Comparison of ENCODE assay signal across 25 cellular contexts in the genomic region with DNA sequence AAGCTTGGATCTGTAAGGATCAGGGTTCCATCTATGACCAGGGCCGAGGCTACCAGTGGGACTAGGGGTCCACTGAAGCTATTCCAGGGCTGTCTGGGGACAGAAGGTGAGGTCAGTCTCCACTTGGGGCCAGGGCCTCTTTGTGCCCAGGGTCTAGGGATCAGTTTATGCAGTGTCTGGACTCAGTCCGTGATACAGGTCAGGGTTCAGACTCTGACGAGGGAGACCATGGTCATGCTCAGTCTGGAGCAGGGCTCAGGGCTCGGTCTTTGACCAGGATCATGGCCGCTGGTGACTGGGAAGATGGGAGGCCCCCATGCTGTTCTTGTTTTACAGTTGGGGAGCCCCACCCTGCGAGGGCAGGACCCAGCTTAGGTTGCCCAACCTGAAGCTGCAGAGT. TPM values are rescaled to one million over a fixed set of nuclear protein-coding genes. Genes with fewer than 3 reads are reported as not detected.
DNase-seq lines count a peak whose midpoint lies in the region; ATAC-seq, FAIRE-seq and TF ChIP-seq lines count a peak whose summit lies in the region.
"Had no signal": no experiment of that assay in that cellular context is flagged by ENCODE, and none has a peak within 500 bp of the region (broad histone marks: within the 10 kb centered on the region; RNA-seq: fewer than 3 reads in every experiment).

No MANE protein-coding gene starts in this region.

- DNase-seq in HepG2 (ENCODE audit: low spot score) (no peak), right lobe of liver (no peak), neural progenitor cell (ENCODE audit: low spot score) (no peak), mesendoderm (no peak), NCI-H1105 treated with DMSO at 0.1 percent for 48 hours (lab: John Stamatoyannopoulos, UW) (no peak)
- DNase-seq: AML-193; Caco-2; Calu3; CD4-positive, alpha-beta T cell; CD8-positive, alpha-beta T cell; DMS79 treated with DMSO at 0.1 percent for 48 hours; GF-D8 had no signal

- FAIRE-seq in HepG2 (lab: Jason Lieb, UNC): no peak
- FAIRE-seq: A549, D721Med, G401.6, GM12891, GM18507 had no signal

- TF ChIP-seq POLR2A in HepG2 (IDR thresholded peaks at IDR 0.05; ENCODE audit: insufficient read depth in 1 of 2, low read depth in 2 of 2, low read length in 2 of 2) (no peak), right lobe of liver (IDR thresholded peaks at IDR 0.05) (no peak)

- no peak overlapping the region for H2BK15ac ChIP-seq in mesendoderm (replicated peaks; ENCODE audit: low read depth)

- H3K4me3 Mint-ChIP-seq in nephron: no peak overlapping the region
- no peak overlapping the region for H3K4me3 Mint-ChIP-seq in neural progenitor cell
- H3K4me3 Mint-ChIP-seq: B cell; CD4-positive, alpha-beta T cell; CD8-positive, alpha-beta T cell had no signal

- H3K9ac ChIP-seq in HepG2 (ENCODE audit: insufficient read depth, low read depth, low read length) (peak overlapping the region; percentile 11; the same call in 1 of the 2 replicates), neural progenitor cell (peak overlapping the region; percentile 20), mesendoderm (ENCODE audit: low read length) (no peak overlapping the region)
- H3K9ac ChIP-seq: BLaER1 treated with 17β-estradiol and CSF1 and Interleukin-3, amounts not matched to agents 10 nM and 100 nM had no signal

- H3K27ac ChIP-seq in HepG2 (ENCODE audit: extremely low read length, insufficient read depth, low read length): no peak overlapping the region
- H3K27ac ChIP-seq in right lobe of liver: no peak overlapping the region
- H3K27ac ChIP-seq in neural progenitor cell: no peak overlapping the region
- H3K27ac ChIP-seq in mesendoderm (ENCODE audit: low read depth, low read length): no peak overlapping the region
- H3K27ac ChIP-seq: 22Rv1; A549; BLaER1 treated with 17β-estradiol and CSF1 and Interleukin-3, amounts not matched to agents 10 nM and 100 nM; C4-2B had no signal

- H3K36me3 ChIP-seq in HepG2 (replicated peaks in 1 of 2; ENCODE audit: control insufficient read depth in 1 of 2, insufficient read depth in 2 of 2, low read length in 2 of 2) (no peaks in the 10 kb centered on the region), right lobe of liver (no peaks in the 10 kb centered on the region), neural progenitor cell (no peaks in the 10 kb centered on the region), mesendoderm (ENCODE audit: control insufficient read depth, insufficient read depth, low read length) (no peaks in the 10 kb centered on the region)
- H3K36me3 ChIP-seq: BLaER1 treated with 17β-estradiol and CSF1 and Interleukin-3, amounts not matched to agents 10 nM and 100 nM had no signal

- H3K23ac ChIP-seq in mesendoderm (ENCODE audit: low read length): no peak overlapping the region

- TF ChIP-seq RAD21 in HepG2 (CRISPR knock-in tag; IDR thresholded peaks at IDR 0.05): no peak

- H3F3A ChIP-seq in neural progenitor cell (ENCODE audit: low read depth): no peaks in the 10 kb centered on the region

- H4K20me1 ChIP-seq in HepG2 (ENCODE audit: insufficient read depth, low read length) (no peaks in the 10 kb centered on the region), neural progenitor cell (ENCODE audit: low read depth) (no peaks in the 10 kb centered on the region)

- H3K36me3 Mint-ChIP-seq in nephron (ENCODE audit: low read depth): no peaks in the 10 kb centered on the region
- no peaks in the 10 kb centered on the region for H3K36me3 Mint-ChIP-seq in neural progenitor cell
- H3K36me3 Mint-ChIP-seq: CD8-positive, alpha-beta T cell had no signal

- no peak overlapping the region for H2AFZ ChIP-seq in HepG2 (ENCODE audit: low read length)
- no peak overlapping the region for H2AFZ ChIP-seq in neural progenitor cell (replicated peaks)

- H3K9me3 Mint-ChIP-seq in nephron (no peaks in the 10 kb centered on the region), neural progenitor cell (no peaks in the 10 kb centered on the region)
- H3K9me3 Mint-ChIP-seq: CD4-positive, alpha-beta T cell; CD8-positive, alpha-beta T cell had no signal

- no peak overlapping the region for H3K4ac ChIP-seq in mesendoderm (ENCODE audit: low read depth, low read length)

- no peak for ATAC-seq in HepG2
- no peak for ATAC-seq in right lobe of liver
- no peak for ATAC-seq in GM18498 (IDR thresholded peaks at IDR 0.05; ENCODE audit: unreplicated experiment)
- ATAC-seq: A549; CD8-positive, alpha-beta T cell had no signal

- H3K4me1 Mint-ChIP-seq in nephron: peaks cover 15% of the 10 kb centered on the region
- H3K4me1 Mint-ChIP-seq in neural progenitor cell: no peaks in the 10 kb centered on the region
- H3K4me1 Mint-ChIP-seq: B cell had no signal

- 40% methylated on average over 2 of the region's 6 CpGs for WGBS in HepG2 (ENCODE audit: low lambda C conversion rate)
- WGBS in right lobe of liver (ENCODE audit: insufficient coverage, low coverage, low lambda C conversion rate, missing lambda C conversion rate): 82% methylated on average over 3 of the region's 6 CpGs
- WGBS in mesendoderm (ENCODE audit: extremely low coverage, insufficient coverage, low lambda C conversion rate): no CpG with 5 or more reads among the region's 6 CpGs

- TF ChIP-seq EP300 in HepG2 (IDR thresholded peaks at IDR 0.05; ENCODE audit: low read depth in 2 of 2, low read length in 2 of 2) (no peak), HepG2 (CRISPR knock-in tag; IDR thresholded peaks at IDR 0.05; ENCODE audit: borderline replicate concordance) (no peak)

- in situ Hi-C loops in HepG2 (cut with HindIII; ENCODE audit: extremely low pct_ligation_motif_present, low pct_unique_long_range_greater_than_20kb): no loop called here

- TF ChIP-seq CTCF in HepG2 (CRISPR knock-in tag; IDR thresholded peaks at IDR 0.05) (no peak), right lobe of liver (IDR thresholded peaks at IDR 0.05) (no peak), nephron (IDR thresholded peaks at IDR 0.05; ENCODE audit: unreplicated experiment in 3 of 3) (no peak), neural progenitor cell (IDR thresholded peaks at IDR 0.05) (no peak)

- no peak overlapping the region for H3K18ac ChIP-seq in mesendoderm (ENCODE audit: low read length)

- H3K27me3 ChIP-seq in HepG2 (ENCODE audit: control insufficient read depth in 1 of 2, insufficient read depth in 2 of 2, low read length in 2 of 2) (no peaks in the 10 kb centered on the region; a peak in 1 of 5 replicates), right lobe of liver (no peaks in the 10 kb centered on the region), neural progenitor cell (no peaks in the 10 kb centered on the region), mesendoderm (ENCODE audit: insufficient read depth, low read length, poor library complexity) (no peaks in the 10 kb centered on the region)

- no peaks in the 10 kb centered on the region for H3K9me3 ChIP-seq in HepG2 (ENCODE audit: low read length)
- H3K9me3 ChIP-seq in right lobe of liver: no peaks in the 10 kb centered on the region
- no peaks in the 10 kb centered on the region for H3K9me3 ChIP-seq in neural progenitor cell (ENCODE audit: low read depth)
- H3K9me3 ChIP-seq: A549; BLaER1 treated with 17β-estradiol and CSF1 and Interleukin-3, amounts not matched to agents 10 nM and 100 nM; Caco-2 had no signal

- H3K4me3 ChIP-seq in HepG2 (replicated peaks in 1 of 3; ENCODE audit: insufficient read depth in 1 of 3, low read depth in 2 of 3, low read length in 3 of 3) (no peak overlapping the region), right lobe of liver (no peak overlapping the region), neural progenitor cell (no peak overlapping the region), mesendoderm (ENCODE audit: low read length) (no peak overlapping the region)
- H3K4me3 ChIP-seq: A549; BLaER1 treated with 17β-estradiol and CSF1 and Interleukin-3, amounts not matched to agents 10 nM and 100 nM had no signal

- no peaks in the 10 kb centered on the region for H3K79me2 ChIP-seq in HepG2 (ENCODE audit: insufficient read depth, low read length)
- no peaks in the 10 kb centered on the region for H3K79me2 ChIP-seq in neural progenitor cell (ENCODE audit: low read depth)
- H3K79me2 ChIP-seq in mesendoderm (ENCODE audit: control insufficient read depth, insufficient read depth, low read length): no peaks in the 10 kb centered on the region

- CTCF ChIA-PET in HepG2 (lab: Yijun Ruan, JAX; ENCODE audit: low intra/inter-chr PET ratio, low total read pairs): no interaction called here

- no peak overlapping the region for H2BK5ac ChIP-seq in mesendoderm (ENCODE audit: low read length)

- H3K4me2 ChIP-seq in HepG2 (ENCODE audit: low read depth, low read length) (0 out of 2 replicates have a peak overlapping the region, but pooled peaks have one; percentile 5), neural progenitor cell (no peak overlapping the region), mesendoderm (ENCODE audit: low read length) (no peak overlapping the region)
- H3K4me2 ChIP-seq: A549 had no signal

- H3K27me3 Mint-ChIP-seq in nephron (ENCODE audit: low read depth) (no peaks in the 10 kb centered on the region), neural progenitor cell (ENCODE audit: insufficient read depth, low read depth) (peaks cover 5% of the 10 kb centered on the region)
- H3K27me3 Mint-ChIP-seq: B cell; CD4-positive, alpha-beta T cell had no signal

- intact Hi-C loops in HepG2 (cut with micrococcal nuclease; ENCODE audit: unreplicated experiment) (no loop called here), right lobe of liver (cut with DNase I) (no loop called here)

- no peak overlapping the region for H2AK5ac ChIP-seq in mesendoderm (ENCODE audit: low read length)

- H3K79me1 ChIP-seq in mesendoderm (ENCODE audit: low read length): no peaks in the 10 kb centered on the region

- H3K4me1 ChIP-seq in HepG2 (ENCODE audit: insufficient read depth, low read length) (peaks cover 58% of the 10 kb centered on the region), right lobe of liver (no peaks in the 10 kb centered on the region), neural progenitor cell (no peaks in the 10 kb centered on the region), mesendoderm (ENCODE audit: control insufficient read depth, low read depth, low read length) (no peaks in the 10 kb centered on the region)
- H3K4me1 ChIP-seq: A549, Caco-2 had no signal

- H3K27ac Mint-ChIP-seq in nephron: peak overlapping the region; percentile 50 to 99 (median 84)
- no peak overlapping the region for H3K27ac Mint-ChIP-seq in neural progenitor cell
- H3K27ac Mint-ChIP-seq: B cell; CD4-positive, alpha-beta T cell; CD8-positive, alpha-beta T cell had no signal

- BruUV-seq in HepG2 (replicated peaks; lab: Mats Ljungman, UMichigan): no TSS peak

- H2BK120ac ChIP-seq in mesendoderm (ENCODE audit: low read depth, low read length): no peak overlapping the region

- POLR2A ChIA-PET in HepG2 (lab: Yijun Ruan, JAX): interaction anchor here (5.7 kb wide), 1 partner anchor 12 kb away, joined by 49 read pairs; a partner anchor contains a TSS

- H4K5ac ChIP-seq in mesendoderm (ENCODE audit: low read length): no peak overlapping the region

- H3K56ac ChIP-seq in mesendoderm (ENCODE audit: low read length): no peak overlapping the region

- H4K8ac ChIP-seq in mesendoderm (ENCODE audit: low read depth, low read length): no peak overlapping the region

RNA-seq across cellular contexts. Expression of a gene that starts 11.8 kb away (rescaled TPM):
- total RNA-seq in HepG2 (2016; rRNA removed; fragmentation: Illumina TruSeq; extraction: Trizol) (51.5 and 58.6 TPM in 2 replicates), right lobe of liver (10 to 100 TPM; 17.6 to 27.0 (median 19.5) TPM), neural progenitor cell (ENCODE audit: low replicate concordance) (11.1 and 30.2 TPM in 2 replicates)
- 48.9 and 55.7 TPM in 2 replicates for total RNA-seq in HepG2 (2016; cell fraction: cytosol; rRNA removed; fragmentation: Illumina TruSeq; extraction: Trizol; ENCODE audit: low read depth)
- total RNA-seq in HepG2 (2016; cell fraction: insoluble cytoplasmic fraction; rRNA removed; fragmentation: Illumina TruSeq; extraction: Trizol): 51.6 and 61.0 TPM in 2 replicates
- total RNA-seq in HepG2 (2016; cell fraction: membrane; rRNA removed; fragmentation: Illumina TruSeq; extraction: Trizol): 52.4 and 71.0 TPM in 2 replicates
- 29.5 and 34.5 TPM in 2 replicates for total RNA-seq in HepG2 (2016; cell fraction: nucleus; rRNA removed; fragmentation: Illumina TruSeq; extraction: Trizol)
- polyA plus RNA-seq in HepG2 (2011; rRNA removed): 16.2 and 20.5 TPM in 2 replicates
- polyA plus RNA-seq in HepG2 (2011; cell fraction: cytosol; rRNA removed): 13.8 and 24.4 TPM in 2 replicates
- polyA plus RNA-seq in HepG2 (2011; cell fraction: nucleus; rRNA removed): 33.5 and 35.1 TPM in 2 replicates
- 17.3 and 21.8 TPM in 2 replicates for polyA plus RNA-seq in HepG2 (2012)
- 29.9 and 32.8 TPM in 2 replicates for polyA plus RNA-seq in HepG2 (2016; cell fraction: cytosol; fragmentation: Illumina TruSeq; extraction: Trizol; ENCODE audit: low read depth)
- 34.6 and 35.0 TPM in 2 replicates for polyA plus RNA-seq in HepG2 (2016; cell fraction: insoluble cytoplasmic fraction; fragmentation: Illumina TruSeq; extraction: Trizol; ENCODE audit: low read depth)
- 34.0 and 36.0 TPM in 2 replicates for polyA plus RNA-seq in HepG2 (2016; cell fraction: membrane; fragmentation: Illumina TruSeq; extraction: Trizol; ENCODE audit: low read depth)
- polyA plus RNA-seq in HepG2 (2016; cell fraction: nucleus; fragmentation: Illumina TruSeq; extraction: Trizol; ENCODE audit: insufficient read depth, low read depth): 42.1 and 44.0 TPM in 2 replicates
- 19.1 and 32.1 TPM in 2 replicates for polyA minus RNA-seq in HepG2 (2011; rRNA and poly(A)+ RNA removed; ENCODE audit: low replicate concordance)
- 12.8 and 15.7 TPM in 2 replicates for polyA minus RNA-seq in HepG2 (2011; cell fraction: cytosol; rRNA and poly(A)+ RNA removed)
- polyA minus RNA-seq in HepG2 (2011; cell fraction: nucleus; rRNA and poly(A)+ RNA removed): 26.6 and 27.8 TPM in 2 replicates
- polyA plus RNA-seq in mesendoderm (2013, experiment 1 of 2): 66.6 TPM
- polyA plus RNA-seq in mesendoderm (2013, experiment 2 of 2): 66.0 TPM

RNA-seq across cellular contexts. Expression of a gene that starts 32.0 kb away (rescaled TPM):
- total RNA-seq in HepG2 (2016; rRNA removed; fragmentation: Illumina TruSeq; extraction: Trizol): not detected in 2 replicates
- total RNA-seq in HepG2 (2016; cell fraction: cytosol; rRNA removed; fragmentation: Illumina TruSeq; extraction: Trizol; ENCODE audit: low read depth): not detected in 2 replicates
- not detected in 2 replicates for total RNA-seq in HepG2 (2016; cell fraction: insoluble cytoplasmic fraction; rRNA removed; fragmentation: Illumina TruSeq; extraction: Trizol)
- not detected in 2 replicates for total RNA-seq in HepG2 (2016; cell fraction: membrane; rRNA removed; fragmentation: Illumina TruSeq; extraction: Trizol)
- not detected in 2 replicates for total RNA-seq in HepG2 (2016; cell fraction: nucleus; rRNA removed; fragmentation: Illumina TruSeq; extraction: Trizol)
- polyA plus RNA-seq in HepG2 (2011; rRNA removed): 0.05 and 0.12 TPM in 2 replicates
- polyA plus RNA-seq in HepG2 (2011; cell fraction: cytosol; rRNA removed): 0.01 and 0.05 TPM in 2 replicates
- polyA plus RNA-seq in HepG2 (2011; cell fraction: nucleus; rRNA removed): 0.69 and 1.1 TPM in 2 replicates
- polyA plus RNA-seq in HepG2 (2012): 0.08 and 0.16 TPM in 2 replicates
- not detected in 2 replicates for polyA plus RNA-seq in HepG2 (2016; cell fraction: cytosol; fragmentation: Illumina TruSeq; extraction: Trizol; ENCODE audit: low read depth)
- polyA plus RNA-seq in HepG2 (2016; cell fraction: insoluble cytoplasmic fraction; fragmentation: Illumina TruSeq; extraction: Trizol; ENCODE audit: low read depth): not detected in 2 replicates
- not detected in 2 replicates for polyA plus RNA-seq in HepG2 (2016; cell fraction: membrane; fragmentation: Illumina TruSeq; extraction: Trizol; ENCODE audit: low read depth)
- not detected in 2 replicates for polyA plus RNA-seq in HepG2 (2016; cell fraction: nucleus; fragmentation: Illumina TruSeq; extraction: Trizol; ENCODE audit: insufficient read depth, low read depth)
- 0.05 and 0.06 TPM in 2 replicates for polyA minus RNA-seq in HepG2 (2011; rRNA and poly(A)+ RNA removed; ENCODE audit: low replicate concordance)
- not detected in 2 replicates for polyA minus RNA-seq in HepG2 (2011; cell fraction: cytosol; rRNA and poly(A)+ RNA removed)
- polyA minus RNA-seq in HepG2 (2011; cell fraction: nucleus; rRNA and poly(A)+ RNA removed): 0.13 and 0.25 TPM in 2 replicates
- total RNA-seq in right lobe of liver: not detected
- total RNA-seq in neural progenitor cell (ENCODE audit: low replicate concordance): 0.34 TPM in 1 of 2 replicates, not detected in the other
- 0.01 TPM for polyA plus RNA-seq in mesendoderm (2013, experiment 1 of 2)
- not detected for polyA plus RNA-seq in mesendoderm (2013, experiment 2 of 2)
- total RNA-seq: A172, B cell, Caco-2, Calu3 had no signal
- polyA plus RNA-seq: A549, BJ had no signal

RNA-seq across cellular contexts. Expression of a gene that starts 32.5 kb away (rescaled TPM):
- total RNA-seq in HepG2 (2016; rRNA removed; fragmentation: Illumina TruSeq; extraction: Trizol) (0.02 TPM in 1 of 2 replicates, not detected in the other), right lobe of liver (1 to 10 TPM in 4 of 6 experiments, under 1 TPM in 2; 0.61 to 2.4 (median 1.8) TPM), neural progenitor cell (ENCODE audit: low replicate concordance) (0.11 and 0.99 TPM in 2 replicates)
- total RNA-seq in HepG2 (2016; cell fraction: cytosol; rRNA removed; fragmentation: Illumina TruSeq; extraction: Trizol; ENCODE audit: low read depth): not detected in 2 replicates
- total RNA-seq in HepG2 (2016; cell fraction: insoluble cytoplasmic fraction; rRNA removed; fragmentation: Illumina TruSeq; extraction: Trizol): not detected in 2 replicates
- total RNA-seq in HepG2 (2016; cell fraction: membrane; rRNA removed; fragmentation: Illumina TruSeq; extraction: Trizol): not detected in 2 replicates
- total RNA-seq in HepG2 (2016; cell fraction: nucleus; rRNA removed; fragmentation: Illumina TruSeq; extraction: Trizol): not detected in 2 replicates
- 0.08 and 0.13 TPM in 2 replicates for polyA plus RNA-seq in HepG2 (2011; rRNA removed)
- 0.01 TPM in 1 of 2 replicates, not detected in the other for polyA plus RNA-seq in HepG2 (2011; cell fraction: cytosol; rRNA removed)
- polyA plus RNA-seq in HepG2 (2011; cell fraction: nucleus; rRNA removed): 0.09 TPM in 1 of 2 replicates, not detected in the other
- not detected in 2 replicates for polyA plus RNA-seq in HepG2 (2012)
- polyA plus RNA-seq in HepG2 (2016; cell fraction: cytosol; fragmentation: Illumina TruSeq; extraction: Trizol; ENCODE audit: low read depth): not detected in 2 replicates
- polyA plus RNA-seq in HepG2 (2016; cell fraction: insoluble cytoplasmic fraction; fragmentation: Illumina TruSeq; extraction: Trizol; ENCODE audit: low read depth): not detected in 2 replicates
- polyA plus RNA-seq in HepG2 (2016; cell fraction: membrane; fragmentation: Illumina TruSeq; extraction: Trizol; ENCODE audit: low read depth): not detected in 2 replicates
- polyA plus RNA-seq in HepG2 (2016; cell fraction: nucleus; fragmentation: Illumina TruSeq; extraction: Trizol; ENCODE audit: insufficient read depth, low read depth): not detected in 2 replicates
- polyA minus RNA-seq in HepG2 (2011; rRNA and poly(A)+ RNA removed; ENCODE audit: low replicate concordance): 0.06 and 1.8 TPM in 2 replicates
- not detected in 2 replicates for polyA minus RNA-seq in HepG2 (2011; cell fraction: cytosol; rRNA and poly(A)+ RNA removed)
- polyA minus RNA-seq in HepG2 (2011; cell fraction: nucleus; rRNA and poly(A)+ RNA removed): 0.26 TPM in 1 of 2 replicates, not detected in the other
- polyA plus RNA-seq in mesendoderm (2013, experiment 1 of 2): 0.28 TPM
- polyA plus RNA-seq in mesendoderm (2013, experiment 2 of 2): 0.46 TPM
- polyA plus RNA-seq: BJ had no signal

RNA-seq across cellular contexts. Expression of a gene that starts 35.2 kb away (rescaled TPM):
- not detected in 2 replicates for total RNA-seq in HepG2 (2016; rRNA removed; fragmentation: Illumina TruSeq; extraction: Trizol)
- not detected in 2 replicates for total RNA-seq in HepG2 (2016; cell fraction: cytosol; rRNA removed; fragmentation: Illumina TruSeq; extraction: Trizol; ENCODE audit: low read depth)
- not detected in 2 replicates for total RNA-seq in HepG2 (2016; cell fraction: insoluble cytoplasmic fraction; rRNA removed; fragmentation: Illumina TruSeq; extraction: Trizol)
- not detected in 2 replicates for total RNA-seq in HepG2 (2016; cell fraction: membrane; rRNA removed; fragmentation: Illumina TruSeq; extraction: Trizol)
- total RNA-seq in HepG2 (2016; cell fraction: nucleus; rRNA removed; fragmentation: Illumina TruSeq; extraction: Trizol): not detected in 2 replicates
- not detected in 2 replicates for polyA plus RNA-seq in HepG2 (2011; rRNA removed)
- 0.05 TPM in 2 replicates for polyA plus RNA-seq in HepG2 (2011; cell fraction: cytosol; rRNA removed)
- polyA plus RNA-seq in HepG2 (2011; cell fraction: nucleus; rRNA removed): 0.26 TPM in 1 of 2 replicates, not detected in the other
- not detected in 2 replicates for polyA plus RNA-seq in HepG2 (2012)
- not detected in 2 replicates for polyA plus RNA-seq in HepG2 (2016; cell fraction: cytosol; fragmentation: Illumina TruSeq; extraction: Trizol; ENCODE audit: low read depth)
- not detected in 2 replicates for polyA plus RNA-seq in HepG2 (2016; cell fraction: insoluble cytoplasmic fraction; fragmentation: Illumina TruSeq; extraction: Trizol; ENCODE audit: low read depth)
- not detected in 2 replicates for polyA plus RNA-seq in HepG2 (2016; cell fraction: membrane; fragmentation: Illumina TruSeq; extraction: Trizol; ENCODE audit: low read depth)
- polyA plus RNA-seq in HepG2 (2016; cell fraction: nucleus; fragmentation: Illumina TruSeq; extraction: Trizol; ENCODE audit: insufficient read depth, low read depth): not detected in 2 replicates
- 0.72 and 103 TPM in 2 replicates for polyA minus RNA-seq in HepG2 (2011; rRNA and poly(A)+ RNA removed; ENCODE audit: low replicate concordance)
- 0.70 TPM in 1 of 2 replicates, not detected in the other for polyA minus RNA-seq in HepG2 (2011; cell fraction: cytosol; rRNA and poly(A)+ RNA removed)
- polyA minus RNA-seq in HepG2 (2011; cell fraction: nucleus; rRNA and poly(A)+ RNA removed): 0.52 TPM in 1 of 2 replicates, not detected in the other
- total RNA-seq in right lobe of liver: 100 to 1,000 TPM; 433 to 721 (median 528) TPM
- total RNA-seq in neural progenitor cell (ENCODE audit: low replicate concordance): 87.6 and 181 TPM in 2 replicates
- 187 TPM for polyA plus RNA-seq in mesendoderm (2013, experiment 1 of 2)
- 191 TPM for polyA plus RNA-seq in mesendoderm (2013, experiment 2 of 2)
